ENCODE assay signal across 8 cellular contexts in the genomic region with DNA sequence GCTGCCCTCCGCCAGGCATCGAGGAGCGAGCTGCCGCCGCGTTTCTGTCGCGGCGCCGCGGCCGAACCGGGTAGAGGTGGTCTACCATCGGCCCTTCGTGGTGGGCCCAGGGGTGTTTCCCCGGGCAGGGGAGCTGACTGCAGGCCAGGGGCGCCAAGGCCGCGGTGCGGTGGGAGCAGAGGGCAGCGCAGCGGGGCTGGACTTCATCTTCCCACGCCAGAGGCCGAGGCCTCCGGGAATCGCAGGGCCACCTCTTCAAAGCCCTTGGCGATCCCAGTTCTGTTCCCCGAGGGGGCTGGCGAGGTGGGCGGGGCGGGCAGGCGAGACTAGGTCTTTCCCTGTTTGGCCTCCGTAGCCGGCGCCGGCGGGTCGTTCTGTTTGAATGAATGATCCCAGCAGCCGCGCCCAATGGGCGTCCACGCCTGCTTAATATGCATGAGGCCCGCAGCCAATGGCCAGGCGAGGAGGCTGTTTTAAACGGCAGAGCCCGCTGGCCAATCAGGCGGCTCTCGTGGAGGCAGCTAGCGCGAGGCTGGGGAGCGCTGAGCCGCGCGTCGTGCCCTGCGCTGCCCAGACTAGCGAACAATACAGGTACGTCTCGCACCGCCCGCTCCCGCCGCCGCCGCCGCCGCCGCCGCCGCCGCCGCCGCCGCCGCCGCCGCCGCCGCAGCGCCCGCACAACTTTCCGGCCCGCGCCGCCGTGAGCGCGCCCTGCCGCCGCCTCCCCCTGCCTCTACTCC. TPM values are rescaled to one million over a fixed set of nuclear protein-coding genes. Genes with fewer than 3 reads are reported as not detected.
A peak's percentile ranks its signal among the peaks of the same experiment; 100 is the strongest.
DNase-seq lines count a peak whose midpoint lies in the region; ATAC-seq lines count a peak whose summit lies in the region.

A gene (plus strand): TSS at position 550 of the 740 bp plus-strand sequence. CDS start 2,265 bp downstream, outside the sequence.

- peak within 1 kb of the TSS; percentile 80 for H3K4me3 Mint-ChIP-seq in T-helper 17 cell

- no peaks in the 10 kb centered on the region for H3K9me3 ChIP-seq in T-helper 17 cell (ENCODE audit: control insufficient read depth, low read length, poor library complexity, severe bottlenecking)

- H3K27me3 Mint-ChIP-seq in T-helper 17 cell, result no peaks in the 10 kb centered on the region

- peaks cover 4% of the 10 kb centered on the region for H3K4me1 Mint-ChIP-seq in T-helper 17 cell

- no peak within 1 kb of the TSS for H3K27ac Mint-ChIP-seq in T-helper 17 cell

- ATAC-seq in GM18499 (IDR thresholded peaks at IDR 0.05; ENCODE audit: insufficient read depth, unreplicated experiment), result peak; percentile 94
- ATAC-seq in HG02885 (IDR thresholded peaks at IDR 0.05; ENCODE audit: poor library complexity, unreplicated experiment), result peak; percentile 96
- ATAC-seq in T-helper 17 cell, result peak; percentile 99

- peak; percentile 95 for DNase-seq in NCI-H1694 (lab: John Stamatoyannopoulos, UW)
- DNase-seq in T-helper 17 cell, result peak; percentile 60 to 75 (median 62)
- peak; percentile 3 to 86 (median 63) for DNase-seq in anterior cingulate cortex (lab: John Stamatoyannopoulos, UW)
- peak; percentile 95 for DNase-seq in hepatic stellate cell (ENCODE audit: low spot score)
- DNase-seq in renal cortical epithelial cell (ENCODE audit: low read depth), result peak; percentile 78
- no peak for DNase-seq in cortex of kidney (lab: John Stamatoyannopoulos, UW)

- H3K36me3 Mint-ChIP-seq in T-helper 17 cell (ENCODE audit: low read depth), result no peaks in the 10 kb centered on the region

RNA-seq across cellular contexts. Expression of the gene that starts here (rescaled TPM):
- total RNA-seq in T-helper 17 cell, result 1 to 10 TPM; 4.6 to 5.4 TPM
- 16.5 and 31.6 TPM in 2 replicates for total RNA-seq in renal cortical epithelial cell
